13 cellular contexts compared by ENCODE assay signal in the genomic region with DNA sequence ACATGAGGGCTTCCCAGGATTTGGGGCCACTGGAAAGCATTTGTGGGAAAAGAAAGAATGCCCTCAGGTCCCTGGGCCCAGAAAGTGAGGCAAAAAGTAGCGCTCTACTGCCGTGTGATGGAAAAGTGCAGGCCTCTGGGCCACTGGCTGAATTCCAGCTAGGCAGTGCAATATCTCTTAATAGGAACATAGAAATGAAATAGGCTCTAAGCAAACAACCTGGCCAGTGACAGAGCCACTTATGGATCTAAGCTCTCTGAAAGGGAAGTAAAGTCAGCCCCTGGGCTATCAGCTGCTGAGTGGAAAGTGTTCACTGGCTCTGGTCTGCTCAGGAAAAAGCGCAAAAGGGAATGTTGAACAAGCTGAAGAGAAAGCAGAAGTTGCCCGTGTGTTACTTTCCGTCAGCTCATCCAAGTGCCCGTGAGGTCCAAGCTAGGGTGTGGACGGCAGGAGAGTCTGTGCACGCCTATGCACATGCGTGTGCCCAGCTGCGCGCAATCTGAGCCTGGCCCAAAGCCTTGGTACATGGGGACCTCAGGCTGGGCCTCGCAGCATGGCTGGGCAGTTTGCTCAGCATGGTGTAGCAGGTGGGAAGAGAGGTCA.
DNase-seq lines count a peak whose midpoint lies in the region; FAIRE-seq and TF ChIP-seq lines count a peak whose summit lies in the region.
"Had no signal": no experiment of that assay in that cellular context is flagged by ENCODE, and none has a peak within 500 bp of the region (broad histone marks: within the 10 kb centered on the region; RNA-seq: fewer than 3 reads in every experiment).

No MANE protein-coding gene starts in this region.

- H3K27me3 ChIP-seq in fibroblast of lung (ENCODE audit: control insufficient read depth, insufficient read depth, low read length), result peaks cover 4% of the 10 kb centered on the region
- H3K27me3 ChIP-seq: breast epithelium, thyroid gland had no signal

- no peak for FAIRE-seq in urothelium cell line (lab: Jason Lieb, UNC)

- no peaks in the 10 kb centered on the region for H3K36me3 ChIP-seq in fibroblast of lung (ENCODE audit: control insufficient read depth, insufficient read depth, low read length)
- H3K36me3 ChIP-seq: breast epithelium, thyroid gland had no signal

- H3K4me2 ChIP-seq in fibroblast of lung (ENCODE audit: extremely low read depth, insufficient read depth, low read length), result peak overlapping the region; percentile 41

- H3K4me3 ChIP-seq in fibroblast of lung (replicated peaks in 1 of 4; ENCODE audit: control extremely low read depth in 1 of 4, insufficient read depth in 1 of 4, low read depth in 3 of 4, low read length in 4 of 4), result no peak overlapping the region
- H3K4me3 ChIP-seq: breast epithelium, thyroid gland had no signal

- intact Hi-C loops in posterior vena cava (cut with DNase I), result no loop called here

- DNase-seq in GM04504 (ENCODE audit: low read depth) (peak; percentile 11), OCI-M1 (lab: John Stamatoyannopoulos, UW) (peak; percentile 81), fibroblast of lung (ENCODE audit: low read depth in 2 of 2) (no peak), posterior vena cava (ENCODE audit: low spot score) (peak; percentile 84), AML-193 (lab: John Stamatoyannopoulos, UW) (no peak), urothelium cell line (ENCODE audit: low spot score) (no peak), NCI-H748 treated with DMSO at 0.1 percent for 48 hours (lab: John Stamatoyannopoulos, UW) (no peak)
- DNase-seq in stimulated activated CD4-positive, alpha-beta T cell treated with anti-CD3 and anti-CD28 coated beads, Interleukin-15, amount 100 ng/mL, for 24 hours, result no peak
- DNase-seq: activated B cell treated with CpG ODN at 0.5 μM for 24 hours, kidney glomerular epithelial cell, NCI-H187 had no signal

- no peak overlapping the region for H3K9ac ChIP-seq in fibroblast of lung (ENCODE audit: insufficient read depth, low read length)

- no peak for TF ChIP-seq CTCF in fibroblast of lung (conservative IDR thresholded peaks at IDR 0.05 in 1 of 2, IDR thresholded peaks at IDR 0.05 in 1 of 2; ENCODE audit: low read depth in 1 of 2, low read length in 2 of 2)

- H3K9me3 ChIP-seq in fibroblast of lung (ENCODE audit: control insufficient read depth, insufficient read depth, low read depth, low read length), result no peaks in the 10 kb centered on the region
- H3K9me3 ChIP-seq: breast epithelium, thyroid gland had no signal

- no peak overlapping the region for H3K27ac ChIP-seq in fibroblast of lung (ENCODE audit: insufficient read depth, low read length)
- H3K27ac ChIP-seq: thyroid gland had no signal

- no peak overlapping the region for H2AFZ ChIP-seq in fibroblast of lung (ENCODE audit: low read length)

- no peaks in the 10 kb centered on the region for H3K79me2 ChIP-seq in fibroblast of lung (ENCODE audit: control insufficient read depth, insufficient read depth, low read length)

- no peaks in the 10 kb centered on the region for H4K20me1 ChIP-seq in fibroblast of lung (ENCODE audit: control insufficient read depth, extremely low read depth, insufficient read depth, low read length)

- H3K4me1 ChIP-seq in fibroblast of lung (ENCODE audit: control insufficient read depth, extremely low read depth, insufficient read depth, low read length), result no peaks in the 10 kb centered on the region
- H3K4me1 ChIP-seq: breast epithelium, thyroid gland had no signal

Comparison
In these comparisons a context has a peak if more than half of its experiments do, and no peak if none do; other contexts are left out.
1. DNase-seq: peak in GM04504 (single experiment), OCI-M1 (single experiment) and posterior vena cava (single experiment); none in fibroblast of lung (0 of 2), AML-193 (0 of 2), stimulated activated CD4-positive, alpha-beta T cell treated with anti-CD3 and anti-CD28 coated beads, Interleukin-15, amount 100 ng/mL, for 24 hours (single experiment), urothelium cell line (single experiment) and NCI-H748 treated with DMSO at 0.1 percent for 48 hours (single experiment).